ENCODE assay signal across 15 cellular contexts in the genomic region with DNA sequence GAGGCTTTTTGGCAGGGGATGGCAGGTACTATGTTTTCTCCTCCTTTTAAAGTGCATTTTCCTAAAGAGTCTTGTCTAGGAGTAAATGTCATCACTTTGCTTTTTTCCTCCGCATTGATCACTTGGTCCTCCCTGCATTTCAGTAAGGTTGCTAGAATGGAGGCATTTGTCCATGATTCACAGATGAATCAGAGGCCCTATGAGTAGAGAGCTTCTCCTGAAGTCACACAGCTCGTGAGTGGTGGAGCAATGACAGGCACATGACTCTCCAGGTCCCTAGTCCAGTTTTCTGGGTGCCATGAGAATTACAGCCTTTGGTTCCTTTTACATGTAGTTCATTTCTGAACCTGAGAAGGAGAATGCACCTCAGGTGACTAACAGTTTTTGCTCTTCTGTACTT. TPM values are rescaled to one million over a fixed set of nuclear protein-coding genes. Genes with fewer than 3 reads are reported as not detected.
DNase-seq lines count a peak whose midpoint lies in the region; ATAC-seq and TF ChIP-seq lines count a peak whose summit lies in the region.
"Had no signal": no experiment of that assay in that cellular context is flagged by ENCODE, and none has a peak within 500 bp of the region (broad histone marks: within the 10 kb centered on the region; RNA-seq: fewer than 3 reads in every experiment).

No MANE protein-coding gene starts in this region.

- no peak overlapping the region for H3K4me3 Mint-ChIP-seq in activated naive CD4-positive, alpha-beta T cell treated with anti-CD3 and anti-CD28 coated beads for 36 hours
- no peak overlapping the region for H3K4me3 Mint-ChIP-seq in endodermal cell
- H3K4me3 Mint-ChIP-seq: activated CD8-positive, alpha-beta memory T cell treated with anti-CD3 and anti-CD28 coated beads, Interleukin-2, amount 10 ng/mL, durations not matched to agents 7 days and 5 days; activated naive CD8-positive, alpha-beta T cell treated with anti-CD3 and anti-CD28 coated beads, Interleukin-2, amount 10 ng/mL, durations not matched to agents 7 days and 5 days had no signal

- H2AK5ac ChIP-seq in neuronal stem cell (ENCODE audit: low read depth, low read length) = no peak overlapping the region

- H3K4me1 ChIP-seq in mammary epithelial cell (ENCODE audit: insufficient read depth, low read length) = peaks cover 16% of the 10 kb centered on the region
- no peaks in the 10 kb centered on the region for H3K4me1 ChIP-seq in endodermal cell (ENCODE audit: control insufficient read depth, insufficient read depth, low read length)
- H3K4me1 ChIP-seq in esophagus squamous epithelium = no peaks in the 10 kb centered on the region
- H3K4me1 ChIP-seq in neuronal stem cell (ENCODE audit: control insufficient read depth in 2 of 2, insufficient read depth in 1 of 2, low read depth in 1 of 2, low read length in 2 of 2) = no peaks in the 10 kb centered on the region
- H3K4me1 ChIP-seq: esophagus muscularis mucosa, suprapubic skin had no signal

- 44% methylated on average over 2 of the region's 2 CpGs for WGBS in mammary epithelial cell (ENCODE audit: low coverage, missing lambda C conversion rate)
- WGBS in endodermal cell (ENCODE audit: insufficient coverage in 1 of 2, insufficient read length in 1 of 2), 2 experiments = 64 to 83% methylated on average over 1 to 2 of the region's 2 CpGs
- 49 to 60% methylated on average over 2 of the region's 2 CpGs for WGBS in esophagus squamous epithelium, 2 donors
- no CpG with 5 or more reads among the region's 2 CpGs for WGBS in neuronal stem cell (ENCODE audit: extremely low coverage in 2 of 2, insufficient read length in 2 of 2, insufficient replicate concordance in 1 of 2), 2 donors

- no peaks in the 10 kb centered on the region for H3K79me1 ChIP-seq in neuronal stem cell (ENCODE audit: low read depth, low read length)

- no peak for DNase-seq in activated naive CD4-positive, alpha-beta T cell treated with anti-CD3 and anti-CD28 coated beads, Interleukin-2, amount 50 U/mL, for 72 hours (ENCODE audit: low spot score in 2 of 2)
- no peak for DNase-seq in activated naive CD4-positive, alpha-beta T cell treated with anti-CD3 and anti-CD28 coated beads for 36 hours
- DNase-seq in M059J (ENCODE audit: low read depth) = peak; percentile 74
- peak; percentile 75 for DNase-seq in mammary epithelial cell
- DNase-seq in renal cortical epithelial cell (ENCODE audit: low read depth) = peak; percentile 65
- DNase-seq in endodermal cell = no peak
- DNase-seq in esophagus squamous epithelium (lab: John Stamatoyannopoulos, UW) = no peak
- no peak for DNase-seq in neuronal stem cell (ENCODE audit: low spot score)
- DNase-seq: activated CD8-positive, alpha-beta memory T cell treated with anti-CD3 and anti-CD28 coated beads, Interleukin-2, amount 10 ng/mL, durations not matched to agents 7 days and 5 days; activated naive CD8-positive, alpha-beta T cell treated with anti-CD3 and anti-CD28 coated beads, Interleukin-2, amount 10 ng/mL, durations not matched to agents 7 days and 5 days; MM.1S; NCI-H748 treated with DMSO at 0.1 percent for 48 hours; SIG-M5 had no signal

- no peaks in the 10 kb centered on the region for H3K79me2 ChIP-seq in mammary epithelial cell (ENCODE audit: insufficient read depth, low read length)

- no peak for TF ChIP-seq POLR2A in esophagus squamous epithelium (IDR thresholded peaks at IDR 0.05)

- H3K4me2 ChIP-seq in mammary epithelial cell (ENCODE audit: insufficient read depth, low read depth, low read length) (no peak overlapping the region), neuronal stem cell (ENCODE audit: insufficient read depth, low read length, poor library complexity, severe bottlenecking) (no peak overlapping the region)

- in situ Hi-C loops in mammary epithelial cell (cut with MboI; ENCODE audit: low sequenced_read_pairs in 2 of 2) = no loop called here

- BruUV-seq in mammary epithelial cell (replicated peaks; lab: Mats Ljungman, UMichigan) = no TSS peak

- no peaks in the 10 kb centered on the region for H3K36me3 ChIP-seq in mammary epithelial cell (ENCODE audit: insufficient read depth, low read length)
- H3K36me3 ChIP-seq in endodermal cell (ENCODE audit: control insufficient read depth, insufficient read depth, low read length) = no peaks in the 10 kb centered on the region
- H3K36me3 ChIP-seq in esophagus squamous epithelium = no peaks in the 10 kb centered on the region
- H3K36me3 ChIP-seq in neuronal stem cell (replicated peaks in 1 of 2; ENCODE audit: control insufficient read depth in 2 of 2, insufficient read depth in 2 of 2, low read length in 2 of 2) = no peaks in the 10 kb centered on the region
- H3K36me3 ChIP-seq: esophagus muscularis mucosa, suprapubic skin had no signal

- H3K4ac ChIP-seq in neuronal stem cell (ENCODE audit: low read length) = no peak overlapping the region

- H3K27ac Mint-ChIP-seq in activated naive CD4-positive, alpha-beta T cell treated with anti-CD3 and anti-CD28 coated beads, Interleukin-2, amount 50 U/mL, for 72 hours = no peak overlapping the region
- H3K27ac Mint-ChIP-seq in activated naive CD4-positive, alpha-beta T cell treated with anti-CD3 and anti-CD28 coated beads for 36 hours = no peak overlapping the region
- no peak overlapping the region for H3K27ac Mint-ChIP-seq in endodermal cell
- H3K27ac Mint-ChIP-seq: activated CD8-positive, alpha-beta memory T cell treated with anti-CD3 and anti-CD28 coated beads, Interleukin-2, amount 10 ng/mL, durations not matched to agents 7 days and 5 days; activated naive CD8-positive, alpha-beta T cell treated with anti-CD3 and anti-CD28 coated beads, Interleukin-2, amount 10 ng/mL, durations not matched to agents 7 days and 5 days had no signal

- no peak overlapping the region for H2BK120ac ChIP-seq in neuronal stem cell (ENCODE audit: low read depth, low read length)

- no peaks in the 10 kb centered on the region for H3K9me3 Mint-ChIP-seq in activated naive CD4-positive, alpha-beta T cell treated with anti-CD3 and anti-CD28 coated beads, Interleukin-2, amount 50 U/mL, for 72 hours
- H3K9me3 Mint-ChIP-seq in activated naive CD4-positive, alpha-beta T cell treated with anti-CD3 and anti-CD28 coated beads for 36 hours = no peaks in the 10 kb centered on the region
- no peaks in the 10 kb centered on the region for H3K9me3 Mint-ChIP-seq in endodermal cell
- H3K9me3 Mint-ChIP-seq: activated naive CD8-positive, alpha-beta T cell treated with anti-CD3 and anti-CD28 coated beads, Interleukin-2, amount 10 ng/mL, durations not matched to agents 7 days and 5 days had no signal

- intact Hi-C loops in activated naive CD4-positive, alpha-beta T cell treated with anti-CD3 and anti-CD28 coated beads for 36 hours (cut with micrococcal nuclease) = loop anchor here (1.0 kb wide), 1 partner anchor 227 kb away; no protein-coding TSS in a partner anchor
- intact Hi-C loops in mammary epithelial cell (cut with micrococcal nuclease) = loop anchor here (2.0 kb wide), 1 partner anchor 16 kb away; no protein-coding TSS in a partner anchor
- intact Hi-C loops in esophagus squamous epithelium (cut with DNase I) = no loop called here

- H2AFZ ChIP-seq in mammary epithelial cell (ENCODE audit: low read depth, low read length) (no peak overlapping the region), neuronal stem cell (ENCODE audit: low read length) (no peak overlapping the region)

- no peak overlapping the region for H4K8ac ChIP-seq in neuronal stem cell (ENCODE audit: low read depth, low read length)

- H3K27ac ChIP-seq in mammary epithelial cell (ENCODE audit: insufficient read depth, low read depth, low read length) = no peak overlapping the region
- no peak overlapping the region for H3K27ac ChIP-seq in endodermal cell (ENCODE audit: low read depth, low read length)
- no peak overlapping the region for H3K27ac ChIP-seq in esophagus squamous epithelium
- H3K27ac ChIP-seq in neuronal stem cell (replicated peaks; ENCODE audit: low read length) = no peak overlapping the region
- H3K27ac ChIP-seq: esophagus muscularis mucosa, suprapubic skin had no signal

- H4K20me1 ChIP-seq in mammary epithelial cell (ENCODE audit: insufficient read depth, low read length) = no peaks in the 10 kb centered on the region

- H2BK5ac ChIP-seq in neuronal stem cell (ENCODE audit: low read length) = no peak overlapping the region

- H3K14ac ChIP-seq in neuronal stem cell (ENCODE audit: low read length) = no peak overlapping the region

- H3K27me3 ChIP-seq in mammary epithelial cell (ENCODE audit: insufficient read depth, low read length) = no peaks in the 10 kb centered on the region
- peaks cover 8% of the 10 kb centered on the region for H3K27me3 ChIP-seq in endodermal cell (ENCODE audit: control insufficient read depth, insufficient read depth, low read length, poor library complexity, severe bottlenecking)
- peaks cover 0 to 20% (median 0%) of the 10 kb centered on the region in 4 donors for H3K27me3 ChIP-seq in esophagus squamous epithelium
- peaks cover 0 to 41% (median 0%) of the 10 kb centered on the region in 3 experiments for H3K27me3 ChIP-seq in neuronal stem cell (ENCODE audit: control insufficient read depth in 3 of 3, insufficient read depth in 3 of 3, low read depth in 1 of 3, low read length in 3 of 3)
- H3K27me3 ChIP-seq: esophagus muscularis mucosa, suprapubic skin had no signal

- CTCF ChIA-PET in activated naive CD4-positive, alpha-beta T cell treated with anti-CD3 and anti-CD28 coated beads for 36 hours (lab: Charles Lee) = no interaction called here
- CTCF ChIA-PET in mammary epithelial cell (lab: Charles Lee; ENCODE audit: low non-redundant PET) = no interaction called here

- no peak overlapping the region for H2BK15ac ChIP-seq in neuronal stem cell (ENCODE audit: low read length)

- H3K18ac ChIP-seq in neuronal stem cell (ENCODE audit: low read length) = no peak overlapping the region

- no peak overlapping the region for H4K91ac ChIP-seq in neuronal stem cell (ENCODE audit: low read depth, low read length, poor library complexity)

- no peaks in the 10 kb centered on the region for H3K4me1 Mint-ChIP-seq in activated naive CD4-positive, alpha-beta T cell treated with anti-CD3 and anti-CD28 coated beads for 36 hours (ENCODE audit: low read depth)
- no peaks in the 10 kb centered on the region for H3K4me1 Mint-ChIP-seq in endodermal cell
- H3K4me1 Mint-ChIP-seq: activated naive CD8-positive, alpha-beta T cell treated with anti-CD3 and anti-CD28 coated beads, Interleukin-2, amount 10 ng/mL, durations not matched to agents 7 days and 5 days had no signal

- peak; percentile 46 to 83 for ATAC-seq in activated naive CD4-positive, alpha-beta T cell treated with anti-CD3 and anti-CD28 coated beads, Interleukin-2, amount 50 U/mL, for 72 hours
- ATAC-seq: activated CD8-positive, alpha-beta memory T cell treated with anti-CD3 and anti-CD28 coated beads, Interleukin-2, amount 10 ng/mL, durations not matched to agents 7 days and 5 days had no signal

- H3K9ac ChIP-seq in mammary epithelial cell (ENCODE audit: insufficient read depth, low read length) = no peak overlapping the region
- no peak overlapping the region for H3K9ac ChIP-seq in endodermal cell (ENCODE audit: extremely low read depth, low read length, poor library complexity, severe bottlenecking)
- H3K9ac ChIP-seq in neuronal stem cell (ENCODE audit: low read depth, low read length, poor library complexity) = no peak overlapping the region

- no peak overlapping the region for H2BK12ac ChIP-seq in neuronal stem cell (ENCODE audit: low read length)

- H3K36me3 Mint-ChIP-seq in activated naive CD4-positive, alpha-beta T cell treated with anti-CD3 and anti-CD28 coated beads, Interleukin-2, amount 50 U/mL, for 72 hours = no peaks in the 10 kb centered on the region
- no peaks in the 10 kb centered on the region for H3K36me3 Mint-ChIP-seq in activated naive CD4-positive, alpha-beta T cell treated with anti-CD3 and anti-CD28 coated beads for 36 hours (ENCODE audit: low read depth)
- no peaks in the 10 kb centered on the region for H3K36me3 Mint-ChIP-seq in endodermal cell (ENCODE audit: low read depth)
- H3K36me3 Mint-ChIP-seq: activated CD8-positive, alpha-beta memory T cell treated with anti-CD3 and anti-CD28 coated beads, Interleukin-2, amount 10 ng/mL, durations not matched to agents 7 days and 5 days had no signal

- no peaks in the 10 kb centered on the region for H3K9me3 ChIP-seq in mammary epithelial cell (replicated peaks; ENCODE audit: insufficient read depth, low read length)
- no peaks in the 10 kb centered on the region for H3K9me3 ChIP-seq in endodermal cell (ENCODE audit: control insufficient read depth, low read length)
- no peaks in the 10 kb centered on the region for H3K9me3 ChIP-seq in esophagus squamous epithelium
- H3K9me3 ChIP-seq in neuronal stem cell (replicated peaks in 1 of 2; ENCODE audit: control insufficient read depth in 2 of 2, insufficient read depth in 1 of 2, low read depth in 1 of 2, low read length in 2 of 2) = no peaks in the 10 kb centered on the region
- H3K9me3 ChIP-seq: esophagus muscularis mucosa, suprapubic skin had no signal

- dilution Hi-C loops in mammary epithelial cell (cut with HindIII; ENCODE audit: low sequenced_read_pairs) = loop anchor here (5.0 kb wide), 1 partner anchor 40 kb away; no protein-coding TSS in a partner anchor

- no peak for TF ChIP-seq CTCF in mammary epithelial cell (conservative IDR thresholded peaks at IDR 0.05 in 1 of 2, IDR thresholded peaks at IDR 0.05 in 1 of 2; ENCODE audit: extremely low read depth in 1 of 2, insufficient read depth in 1 of 2, low read depth in 1 of 2, low read length in 2 of 2)
- no peak for TF ChIP-seq CTCF in endodermal cell (conservative IDR thresholded peaks at IDR 0.05)
- TF ChIP-seq CTCF in esophagus squamous epithelium (IDR thresholded peaks at IDR 0.05) = no peak

- no peaks in the 10 kb centered on the region for H3K27me3 Mint-ChIP-seq in activated naive CD4-positive, alpha-beta T cell treated with anti-CD3 and anti-CD28 coated beads for 36 hours (ENCODE audit: low read depth)
- H3K27me3 Mint-ChIP-seq in endodermal cell (ENCODE audit: insufficient read depth) = peaks cover 59% of the 10 kb centered on the region

- no peak overlapping the region for H3K23ac ChIP-seq in neuronal stem cell (ENCODE audit: low read depth, low read length, poor library complexity)

- H3K4me3 ChIP-seq in mammary epithelial cell (replicated peaks in 1 of 3; ENCODE audit: insufficient read depth in 1 of 3, low read depth in 2 of 3, low read length in 3 of 3) = no peak overlapping the region
- no peak overlapping the region for H3K4me3 ChIP-seq in endodermal cell (ENCODE audit: low read length)
- no peak overlapping the region for H3K4me3 ChIP-seq in esophagus squamous epithelium
- H3K4me3 ChIP-seq in neuronal stem cell (ENCODE audit: low read length in 2 of 2) = no peak overlapping the region
- H3K4me3 ChIP-seq: esophagus muscularis mucosa, suprapubic skin had no signal

RNA-seq across cellular contexts. Expression of a gene that starts 50.5 kb away (rescaled TPM):
- total RNA-seq in activated naive CD4-positive, alpha-beta T cell treated with anti-CD3 and anti-CD28 coated beads, Interleukin-2, amount 50 U/mL, for 72 hours = 1,000 to 10,000 TPM; 1,088 to 2,034 TPM
- 1,000 to 10,000 TPM; 1,509 to 1,515 TPM for total RNA-seq in activated naive CD4-positive, alpha-beta T cell treated with anti-CD3 and anti-CD28 coated beads for 36 hours
- 1,733 and 2,135 TPM in 2 replicates for total RNA-seq in M059J (2014; rRNA removed; shearing (Covaris generic))
- total RNA-seq in mammary epithelial cell (100 to 1,000 TPM; 217 to 345 TPM), renal cortical epithelial cell (611 and 802 TPM in 2 replicates), endodermal cell (100 to 1,000 TPM; 212 to 282 TPM), esophagus squamous epithelium (1,000 to 10,000 TPM in 1 of 4 donors, 100 to 1,000 TPM in 3; 182 to 1,095 (median 304) TPM)
- 291 TPM for polyA plus RNA-seq in mammary epithelial cell
- 188 TPM for polyA minus RNA-seq in mammary epithelial cell
- 56.2 TPM for polyA plus RNA-seq in endodermal cell (2013, experiment 1 of 2)
- 50.5 TPM for polyA plus RNA-seq in endodermal cell (2013, experiment 2 of 2)
- polyA plus RNA-seq in neuronal stem cell (2013, experiment 1 of 2) = 143 TPM
- polyA plus RNA-seq in neuronal stem cell (2013, experiment 2 of 2) = 141 TPM

Comparison
In these comparisons a context has a peak if more than half of its experiments do, and no peak if none do; other contexts are left out.
1. DNase-seq: peak in M059J (single experiment), mammary epithelial cell (single experiment) and renal cortical epithelial cell (single experiment); none in activated naive CD4-positive, alpha-beta T cell treated with anti-CD3 and anti-CD28 coated beads, Interleukin-2, amount 50 U/mL, for 72 hours (0 of 2), activated naive CD4-positive, alpha-beta T cell treated with anti-CD3 and anti-CD28 coated beads for 36 hours (single experiment), endodermal cell (single experiment), esophagus squamous epithelium (single experiment) and neuronal stem cell (single experiment).